In genomic region chr1:100076744-100077143, GRCh38 we compare ENCODE assay signal across 12 cellular contexts. TPM values are rescaled to one million over a fixed set of nuclear protein-coding genes. Genes with fewer than 3 reads are reported as not detected.
DNase-seq lines count a peak whose midpoint lies in the region; ATAC-seq and TF ChIP-seq lines count a peak whose summit lies in the region.
"Had no signal": no experiment of that assay in that cellular context is flagged by ENCODE, and none has a peak within 500 bp of the region (broad histone marks: within the 10 kb centered on the region; RNA-seq: fewer than 3 reads in every experiment).

No MANE protein-coding gene starts in this region.

- POLR2A ChIA-PET in CD4-positive, alpha-beta T cell (lab: Charles Lee): no interaction called here

- H3K27me3 Mint-ChIP-seq in CD4-positive, alpha-beta T cell: no peaks in the 10 kb centered on the region
- H3K27me3 Mint-ChIP-seq: activated naive CD4-positive, alpha-beta T cell treated with anti-CD3 and anti-CD28 coated beads, Interleukin-2, amount 50 U/mL, for 24 hours had no signal

- no peak for ATAC-seq in CD4-positive, alpha-beta T cell (ENCODE audit: poor library complexity)
- ATAC-seq in GM19023 (IDR thresholded peaks at IDR 0.05; ENCODE audit: unreplicated experiment) (peak; percentile 64), HG02623 (IDR thresholded peaks at IDR 0.05; ENCODE audit: unreplicated experiment) (peak; percentile 76), HG03442 (IDR thresholded peaks at IDR 0.05; ENCODE audit: unreplicated experiment) (peak; percentile 76), left cardiac atrium (no peak)

- CTCF ChIA-PET in CD4-positive, alpha-beta T cell (lab: Charles Lee): no interaction called here

- H3K36me3 ChIP-seq in uterus: no peaks in the 10 kb centered on the region

- no peak for TF ChIP-seq CTCF in CD4-positive, alpha-beta T cell (IDR thresholded peaks at IDR 0.05)
- TF ChIP-seq CTCF in uterus (IDR thresholded peaks at IDR 0.05): no peak

- no peaks in the 10 kb centered on the region for H3K9me3 Mint-ChIP-seq in CD4-positive, alpha-beta T cell
- H3K9me3 Mint-ChIP-seq: activated naive CD4-positive, alpha-beta T cell treated with anti-CD3 and anti-CD28 coated beads, Interleukin-2, amount 50 U/mL, for 24 hours had no signal

- H3K9me3 ChIP-seq in CD4-positive, alpha-beta T cell (ENCODE audit: control insufficient read depth, low read length): no peaks in the 10 kb centered on the region
- no peaks in the 10 kb centered on the region for H3K9me3 ChIP-seq in uterus

- H3K4me3 ChIP-seq in uterus: no peak overlapping the region
- H3K4me3 ChIP-seq: PC-9 had no signal

- H3K27me3 ChIP-seq in CD4-positive, alpha-beta T cell (ENCODE audit: control insufficient read depth, insufficient read depth, low read length): no peaks in the 10 kb centered on the region
- H3K27me3 ChIP-seq in uterus: no peaks in the 10 kb centered on the region

- H3K27ac Mint-ChIP-seq in CD4-positive, alpha-beta T cell: peak overlapping the region; percentile 39
- H3K27ac Mint-ChIP-seq: activated naive CD4-positive, alpha-beta T cell treated with anti-CD3 and anti-CD28 coated beads, Interleukin-2, amount 50 U/mL, for 24 hours had no signal

- intact Hi-C loops in CD4-positive, alpha-beta T cell (cut with DNase I, micrococcal nuclease): no loop called here
- intact Hi-C loops in uterus (cut with DNase I; ENCODE audit: low total_unique reads): no loop called here
- intact Hi-C loops in left cardiac atrium (cut with DNase I): no loop called here

- TF ChIP-seq POLR2A in uterus (IDR thresholded peaks at IDR 0.05): no peak

- no peak overlapping the region for H3K27ac ChIP-seq in CD4-positive, alpha-beta T cell (ENCODE audit: low read depth, low read length)
- no peak overlapping the region for H3K27ac ChIP-seq in uterus

- DNase-seq in CD4-positive, alpha-beta T cell: no peak
- DNase-seq in uterus (no peak), kidney glomerular epithelial cell (lab: John Stamatoyannopoulos, UW) (no peak), left cardiac atrium (no peak)
- DNase-seq in stimulated activated CD4-positive, alpha-beta T cell treated with anti-CD3 and anti-CD28 coated beads, Interleukin-1b, Interleukin-23, amount 100 ng/mL, for 48 hours: no peak
- DNase-seq: cortex of kidney, NCI-H146, PC-9 had no signal

- no peaks in the 10 kb centered on the region for H3K4me1 ChIP-seq in uterus

- peaks cover 99% of the 10 kb centered on the region for H3K36me3 Mint-ChIP-seq in CD4-positive, alpha-beta T cell (ENCODE audit: low read depth)

- peaks cover 7% of the 10 kb centered on the region for H3K4me1 Mint-ChIP-seq in CD4-positive, alpha-beta T cell (ENCODE audit: low read depth)

- no peak overlapping the region for H3K4me3 Mint-ChIP-seq in CD4-positive, alpha-beta T cell
- H3K4me3 Mint-ChIP-seq: activated naive CD4-positive, alpha-beta T cell treated with anti-CD3 and anti-CD28 coated beads, Interleukin-2, amount 50 U/mL, for 24 hours had no signal

RNA-seq across cellular contexts. Expression of gene SASS6, which starts 56.0 kb away (rescaled TPM):
- total RNA-seq in CD4-positive, alpha-beta T cell: 1 to 10 TPM; 1.7 to 1.8 TPM
- 1 to 10 TPM in 3 of 4 donors, under 1 TPM in 1; 0.77 to 7.6 (median 4.5) TPM for total RNA-seq in uterus
- 1 to 10 TPM; 1.3 to 2.2 TPM for total RNA-seq in left cardiac atrium

RNA-seq across cellular contexts. Expression of gene TRMT13, which starts 56.2 kb away (rescaled TPM):
- total RNA-seq in CD4-positive, alpha-beta T cell: 1 to 10 TPM; 6.3 to 6.9 TPM
- 10 to 100 TPM; 12.0 to 54.1 (median 22.7) TPM for total RNA-seq in uterus
- total RNA-seq in left cardiac atrium: 10 to 100 TPM in 1 of 2 donors, 1 to 10 TPM in 1; 6.9 to 10.3 TPM

Comparison
In these comparisons a context has a peak if more than half of its experiments do, and no peak if none do; other contexts are left out.
1. ATAC-seq: peak in GM19023 (single experiment), HG02623 (single experiment) and HG03442 (single experiment); none in CD4-positive, alpha-beta T cell (single experiment) and left cardiac atrium (0 of 2).